Comparison of ENCODE assay signal across 8 cellular contexts in genomic region chr19:6056801-6057650, GRCh38. TPM values are rescaled to one million over a fixed set of nuclear protein-coding genes. Genes with fewer than 3 reads are reported as not detected.
DNase-seq lines count a peak whose midpoint lies in the region; ATAC-seq lines count a peak whose summit lies in the region.

No MANE protein-coding gene starts in this region.

- peak overlapping the region; percentile 99 for H3K27ac ChIP-seq in adipose tissue (ENCODE audit: low read depth, low read length)

- 17 to 46% (median 18%) methylated on average over 28 of the region's 28 CpGs for WGBS in adipose tissue, 3 donors

- ATAC-seq in Right ventricle myocardium superior (ENCODE audit: poor library complexity) (peak; percentile 85), HG03025 (IDR thresholded peaks at IDR 0.05; ENCODE audit: low FRiP score, unreplicated experiment) (no peak), GM18519 (IDR thresholded peaks at IDR 0.05; ENCODE audit: low FRiP score, unreplicated experiment) (no peak)

- peak; percentile 41 for DNase-seq in DMS79 (lab: John Stamatoyannopoulos, UW)
- DNase-seq in NCI-H146 treated with DMSO at 0.1 percent for 48 hours (lab: John Stamatoyannopoulos, UW; ENCODE audit: unreplicated experiment), result peak; percentile 1
- peak; percentile 84 for DNase-seq in Right ventricle myocardium superior
- peak in 8 of 10 donors; percentile 18 to 85 (median 48) for DNase-seq in posterior cingulate gyrus
- DNase-seq in effector CD8-positive, alpha-beta T cell (lab: John Stamatoyannopoulos, UW), result no peak

- intact Hi-C loops in Right ventricle myocardium superior (cut with DNase I) (loop anchor here (5.0 kb wide), 1 partner anchor 55 kb away; the partner anchor contains the start of gene RFX2), posterior cingulate gyrus (cut with DNase I) (no loop called here)

RNA-seq across cellular contexts. Expression of gene RFX2, which starts 53.3 kb away (rescaled TPM):
- 10 to 100 TPM in 1 of 3 donors, 1 to 10 TPM in 2; 1.6 to 21.5 (median 3.7) TPM for polyA plus RNA-seq in adipose tissue
- total RNA-seq in Right ventricle myocardium superior, result 8.3 TPM
